In genomic region chr1:25993197-25993951, GRCh38 we compare ENCODE assay signal across 1 cellular context.
TF ChIP-seq lines count a peak whose summit lies in the region.

No MANE protein-coding gene starts in this region.

TF ChIP-seq in K562, 482 proteins besides CTCF, POLR2A, EP300 and RAD21 (continued from another document and continues in another):
- TF ChIP-seq RBM34 (IDR thresholded peaks at IDR 0.05; ENCODE audit: borderline replicate concordance, insufficient read depth, low read length) (no peak), NONO (IDR thresholded peaks at IDR 0.05; ENCODE audit: low read depth in 2 of 2, low read length in 1 of 2) (no peak), KDM4B (IDR thresholded peaks at IDR 0.05; ENCODE audit: borderline replicate concordance in 2 of 2, low read depth in 1 of 2) (no peak), GTF3C2 (IDR thresholded peaks at IDR 0.05; ENCODE audit: borderline replicate concordance, extremely low read depth, insufficient read length) (no peak), HDAC3 (IDR thresholded peaks at IDR 0.05; ENCODE audit: borderline replicate concordance, partially characterized antibody) (no peak), HDAC6 (IDR thresholded peaks at IDR 0.05; ENCODE audit: low read depth, low read length) (no peak), XRCC5 (IDR thresholded peaks at IDR 0.05; ENCODE audit: low read depth, low read length) (no peak; the same call in 1 of the 2 replicates), MAFF (IDR thresholded peaks at IDR 0.05; ENCODE audit: low read length) (no peak), HMGXB4 (CRISPR knock-in tag; IDR thresholded peaks at IDR 0.05) (no peak), NCOA4 (IDR thresholded peaks at IDR 0.05; ENCODE audit: partially characterized antibody) (no peak), FOS (IDR thresholded peaks at IDR 0.05; ENCODE audit: extremely low read depth, insufficient read length) (no peak), KLF16 (IDR thresholded peaks at IDR 0.05) (no peak), ZBED1 (IDR thresholded peaks at IDR 0.05) (no peak), CHD2 (IDR thresholded peaks at IDR 0.05; ENCODE audit: low read depth, low read length) (no peak), E2F5 (CRISPR knock-in tag; IDR thresholded peaks at IDR 0.05) (no peak), THRA (IDR thresholded peaks at IDR 0.05) (no peak), SNAPC5 (CRISPR knock-in tag; IDR thresholded peaks at IDR 0.05) (no peak), BRCA1 (IDR thresholded peaks at IDR 0.05) (no peak), BRCA1 (CRISPR knock-in tag; IDR thresholded peaks at IDR 0.05) (no peak), ZNF121 (CRISPR knock-in tag; conservative IDR thresholded peaks at IDR 0.05) (no peak), TARDBP (IDR thresholded peaks at IDR 0.05) (no peak), ZNF140 (CRISPR knock-in tag; IDR thresholded peaks at IDR 0.05) (no peak), MYBL2 (IDR thresholded peaks at IDR 0.05; ENCODE audit: low read depth) (no peak), MYBL2 (CRISPR knock-in tag; IDR thresholded peaks at IDR 0.05; ENCODE audit: borderline replicate concordance) (no peak), RAD51 (IDR thresholded peaks at IDR 0.05; ENCODE audit: borderline replicate concordance, low read depth) (0 out of 2 replicates have a peak, but pooled peaks have one; percentile 10), AFF1 (IDR thresholded peaks at IDR 0.05; ENCODE audit: low read depth in 1 of 2, partially characterized antibody in 2 of 2) (no peak), AFF4 (CRISPR knock-in tag; IDR thresholded peaks at IDR 0.05) (no peak), ELK3 (CRISPR knock-in tag; IDR thresholded peaks at IDR 0.05) (no peak), SAFB2 (IDR thresholded peaks at IDR 0.05; ENCODE audit: borderline replicate concordance, low read depth, low read length, severe bottlenecking) (no peak), RB1 (IDR thresholded peaks at IDR 0.05; ENCODE audit: low read depth) (no peak), TEAD4 (IDR thresholded peaks at IDR 0.05; ENCODE audit: low read length) (peak; percentile 7; the same call in 1 of the 2 replicates), TEAD4 (CRISPR knock-in tag; IDR thresholded peaks at IDR 0.05; ENCODE audit: borderline replicate concordance) (no peak), ZNF224 (CRISPR knock-in tag; IDR thresholded peaks at IDR 0.05) (no peak), ZNF507 (tag; conservative IDR thresholded peaks at IDR 0.05) (no peak), ZNF785 (CRISPR knock-in tag; IDR thresholded peaks at IDR 0.05) (no peak), PTBP1 (IDR thresholded peaks at IDR 0.05; ENCODE audit: low read depth, low read length) (no peak), TCFL5 (CRISPR knock-in tag; conservative IDR thresholded peaks at IDR 0.05) (no peak), HCFC1 (IDR thresholded peaks at IDR 0.05; ENCODE audit: low read depth, low read length) (no peak), PPARD (CRISPR knock-in tag; IDR thresholded peaks at IDR 0.05) (no peak), NR1H2 (CRISPR knock-in tag; IDR thresholded peaks at IDR 0.05) (no peak), MBD2 (IDR thresholded peaks at IDR 0.05; ENCODE audit: borderline replicate concordance, low read depth) (no peak), TCF3 (CRISPR knock-in tag; IDR thresholded peaks at IDR 0.05) (no peak), RREB1 (CRISPR knock-in tag; IDR thresholded peaks at IDR 0.05) (no peak)
